Comparison of ENCODE assay signal across 2 cellular contexts in the genomic region with DNA sequence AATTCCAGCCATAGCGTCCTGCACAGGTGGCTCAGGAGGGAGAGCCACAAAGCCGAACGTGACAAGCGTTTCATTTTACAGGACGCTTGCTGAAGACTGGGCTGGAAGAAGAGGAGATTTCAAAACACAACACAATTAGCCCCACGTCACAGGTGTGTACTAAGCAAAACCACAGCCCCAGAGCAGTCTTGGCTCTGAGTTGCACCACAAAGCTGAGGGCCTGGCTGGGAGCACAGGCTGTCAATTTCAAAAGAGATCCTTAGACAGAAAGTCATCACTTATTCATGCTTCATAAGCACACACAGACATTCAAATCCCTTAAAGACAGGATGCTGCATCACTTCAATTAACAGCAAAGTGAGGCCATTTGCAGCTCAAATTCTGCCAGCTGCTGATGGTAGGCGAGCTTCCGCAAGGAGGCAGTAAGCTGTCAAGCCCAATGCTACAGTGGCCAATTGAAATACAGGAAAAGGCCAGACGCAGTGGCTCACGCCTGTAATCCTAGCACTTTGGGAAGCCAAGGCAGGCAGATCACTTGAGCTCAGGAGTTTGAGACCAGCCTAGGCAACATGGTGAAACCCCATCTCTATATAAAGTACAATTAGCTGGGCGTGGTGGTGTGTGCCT.
TF ChIP-seq lines count a peak whose summit lies in the region.

No MANE protein-coding gene starts in this region.

TF ChIP-seq in K562, 482 proteins besides CTCF, POLR2A, EP300 and RAD21:
- no peak for TF ChIP-seq YY1 (IDR thresholded peaks at IDR 0.05; ENCODE audit: borderline replicate concordance in 1 of 3, control insufficient read depth in 1 of 3, extremely low read depth in 1 of 3, insufficient read depth in 3 of 3, insufficient read length in 1 of 3, insufficient replicate concordance in 2 of 3, low read depth in 1 of 3, low read length in 2 of 3)
- TF ChIP-seq, protein P1, sequence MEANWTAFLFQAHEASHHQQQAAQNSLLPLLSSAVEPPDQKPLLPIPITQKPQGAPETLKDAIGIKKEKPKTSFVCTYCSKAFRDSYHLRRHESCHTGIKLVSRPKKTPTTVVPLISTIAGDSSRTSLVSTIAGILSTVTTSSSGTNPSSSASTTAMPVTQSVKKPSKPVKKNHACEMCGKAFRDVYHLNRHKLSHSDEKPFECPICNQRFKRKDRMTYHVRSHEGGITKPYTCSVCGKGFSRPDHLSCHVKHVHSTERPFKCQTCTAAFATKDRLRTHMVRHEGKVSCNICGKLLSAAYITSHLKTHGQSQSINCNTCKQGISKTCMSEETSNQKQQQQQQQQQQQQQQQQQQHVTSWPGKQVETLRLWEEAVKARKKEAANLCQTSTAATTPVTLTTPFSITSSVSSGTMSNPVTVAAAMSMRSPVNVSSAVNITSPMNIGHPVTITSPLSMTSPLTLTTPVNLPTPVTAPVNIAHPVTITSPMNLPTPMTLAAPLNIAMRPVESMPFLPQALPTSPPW (CRISPR knock-in tag; IDR thresholded peaks at IDR 0.05) = no peak
- no peak for TF ChIP-seq ZBTB7A (IDR thresholded peaks at IDR 0.05; ENCODE audit: borderline replicate concordance, control insufficient read depth, low read depth, low read length)
- no peak for TF ChIP-seq LARP7 (IDR thresholded peaks at IDR 0.05)
- no peak for TF ChIP-seq BRF1 (IDR thresholded peaks at IDR 0.05; ENCODE audit: borderline replicate concordance, extremely low read depth, insufficient read length)
- TF ChIP-seq BRD9 (IDR thresholded peaks at IDR 0.05; ENCODE audit: low read depth, partially characterized antibody) = no peak
- no peak for TF ChIP-seq CBX8 (IDR thresholded peaks at IDR 0.05; ENCODE audit: borderline replicate concordance, extremely low read depth, low read depth, low read length, poor library complexity, severe bottlenecking)
- TF ChIP-seq JUND (IDR thresholded peaks at IDR 0.05; ENCODE audit: borderline replicate concordance, low read depth, low read length) = no peak
- TF ChIP-seq JUND (tag; IDR thresholded peaks at IDR 0.05; ENCODE audit: borderline replicate concordance, low read depth, low read length) = no peak
- no peak for TF ChIP-seq EHMT2 (IDR thresholded peaks at IDR 0.05)
- TF ChIP-seq PKNOX1 (IDR thresholded peaks at IDR 0.05) = no peak
- TF ChIP-seq ZNF830 (CRISPR knock-in tag; IDR thresholded peaks at IDR 0.05) = no peak
- TF ChIP-seq ZNF764 (CRISPR knock-in tag; IDR thresholded peaks at IDR 0.05; ENCODE audit: low read depth) = no peak
- TF ChIP-seq SAFB2 (IDR thresholded peaks at IDR 0.05; ENCODE audit: borderline replicate concordance, low read depth, low read length, severe bottlenecking) = no peak
- TF ChIP-seq ZSCAN32 (CRISPR knock-in tag; IDR thresholded peaks at IDR 0.05) = no peak

TF ChIP-seq in HepG2, 621 proteins besides CTCF, POLR2A, EP300 and RAD21:
- 0 out of 2 replicates have a peak, but pooled peaks have one; percentile 8 for TF ChIP-seq CREB1 (IDR thresholded peaks at IDR 0.05)
- no peak for TF ChIP-seq CREB1 (CRISPR knock-in tag; IDR thresholded peaks at IDR 0.05)
- no peak for TF ChIP-seq PBX3 (CRISPR knock-in tag; IDR thresholded peaks at IDR 0.05; ENCODE audit: borderline replicate concordance)
- TF ChIP-seq XBP1 (CRISPR knock-in tag; IDR thresholded peaks at IDR 0.05) = no peak
- no peak for TF ChIP-seq ZNF883 (CRISPR knock-in tag; IDR thresholded peaks at IDR 0.05; ENCODE audit: not compliant biosample characterization)
